ENCODE assay signal across 1 cellular context in genomic region chr1:24770891-24771290, GRCh38.
TF ChIP-seq lines count a peak whose summit lies in the region.

No MANE protein-coding gene starts in this region.

TF ChIP-seq in SK-N-SH, 30 proteins besides CTCF, POLR2A, EP300 and RAD21 (continued from another document):
- TF ChIP-seq ZBTB33 (IDR thresholded peaks at IDR 0.05; ENCODE audit: borderline replicate concordance, low read depth) (no peak), TCF12 (IDR thresholded peaks at IDR 0.05) (no peak)
